Comparison of ENCODE assay signal across 1 cellular context in genomic region chr1:231385118-231385748, GRCh38.
TF ChIP-seq lines count a peak whose summit lies in the region.

No MANE protein-coding gene starts in this region.

TF ChIP-seq in K562, 482 proteins besides CTCF, POLR2A, EP300 and RAD21:
- TF ChIP-seq GTF3C2 (IDR thresholded peaks at IDR 0.05; ENCODE audit: borderline replicate concordance, extremely low read depth, insufficient read length) (no peak), XRCC5 (IDR thresholded peaks at IDR 0.05; ENCODE audit: low read depth, low read length) (no peak), CHD1 (IDR thresholded peaks at IDR 0.05; ENCODE audit: low read length) (no peak), NFE2 (IDR thresholded peaks at IDR 0.05; ENCODE audit: low read depth) (no peak), JUN (IDR thresholded peaks at IDR 0.05; ENCODE audit: borderline replicate concordance, low read depth, low read length) (no peak), JUN (CRISPR knock-in tag; IDR thresholded peaks at IDR 0.05; ENCODE audit: borderline replicate concordance) (no peak), NR0B1 (IDR thresholded peaks at IDR 0.05; ENCODE audit: partially characterized antibody) (no peak), VEZF1 (CRISPR knock-in tag; IDR thresholded peaks at IDR 0.05) (no peak), TOE1 (IDR thresholded peaks at IDR 0.05; ENCODE audit: borderline replicate concordance) (no peak), TOE1 (CRISPR knock-in tag; IDR thresholded peaks at IDR 0.05; ENCODE audit: borderline replicate concordance, low read depth) (no peak), ZBED1 (IDR thresholded peaks at IDR 0.05) (no peak), STAG1 (CRISPR knock-in tag; IDR thresholded peaks at IDR 0.05; ENCODE audit: borderline replicate concordance) (no peak), ZNF175 (CRISPR knock-in tag; IDR thresholded peaks at IDR 0.05; ENCODE audit: low read depth) (no peak), CEBPZ (IDR thresholded peaks at IDR 0.05; ENCODE audit: borderline replicate concordance, low read depth, low read length) (no peak)
